8 cellular contexts compared by ENCODE assay signal in the genomic region with DNA sequence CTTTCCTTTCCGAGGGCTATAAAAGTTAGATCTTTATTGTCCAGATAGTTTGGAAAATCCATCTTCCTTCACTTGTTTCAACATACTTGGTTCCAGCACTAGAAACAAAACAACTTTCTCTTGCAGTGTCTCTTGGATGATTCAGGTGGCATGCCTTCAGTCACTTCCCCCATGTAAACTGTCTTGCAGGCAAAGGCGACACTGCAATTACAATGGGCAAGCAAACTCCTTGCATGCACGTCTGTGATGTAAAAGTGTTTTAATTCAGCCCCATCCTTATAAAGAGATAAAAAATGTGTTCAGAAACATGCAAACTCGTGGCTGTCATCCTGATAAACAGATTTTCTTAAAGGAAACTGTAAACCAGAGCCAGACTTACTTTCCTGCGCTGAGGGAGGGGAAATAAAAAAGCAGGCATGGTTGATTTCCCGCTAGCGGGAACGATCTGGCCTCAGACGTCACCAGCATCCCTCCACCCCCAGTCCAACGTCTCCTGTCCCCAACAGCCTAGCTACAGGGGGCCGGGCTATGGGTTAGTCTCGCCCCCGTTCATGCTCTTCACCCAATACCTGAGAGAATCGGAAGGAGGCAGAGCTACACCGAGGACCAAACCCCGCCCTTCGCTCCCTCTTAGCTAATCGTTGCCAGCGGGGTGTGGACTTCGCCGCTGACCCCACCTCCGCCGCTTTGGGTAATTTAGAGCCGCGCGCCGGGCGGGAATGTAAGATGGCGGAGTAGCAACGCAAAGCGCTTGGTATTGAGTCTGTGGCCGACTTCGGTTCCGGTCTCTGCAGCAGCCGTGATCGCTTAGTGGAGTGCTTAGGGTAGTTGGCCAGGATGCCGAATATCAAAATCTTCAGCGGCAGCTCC. TPM values are rescaled to one million over a fixed set of nuclear protein-coding genes. Genes with fewer than 3 reads are reported as not detected.
DNase-seq lines count a peak whose midpoint lies in the region; ATAC-seq and TF ChIP-seq lines count a peak whose summit lies in the region.

Gene PRPS1 (plus strand): TSS at position 719 of the 870 bp plus-strand sequence. CDS start 119 bp downstream, at position 838.

- no peaks in the 10 kb centered on the region for H3K27me3 ChIP-seq in H7 (ENCODE audit: control insufficient read depth, insufficient read depth, low read length)

- peaks cover 21% of the 10 kb centered on the region for H3K4me1 Mint-ChIP-seq in nephron progenitor cell
- H3K4me1 Mint-ChIP-seq in stimulated activated naive CD8-positive, alpha-beta T cell treated with anti-CD3 and anti-CD28 coated beads, Interleukin-15, amount 100 ng/mL, for 72 hours, result peaks cover 23% of the 10 kb centered on the region

- peak; percentile 99 for DNase-seq in ELF-1 (ENCODE audit: low read depth, low spot score)
- peak; percentile 96 for DNase-seq in H7
- peak; percentile 98 for DNase-seq in M059J (ENCODE audit: low read depth)
- peak; percentile 91 to 94 for DNase-seq in SHP77 (lab: John Stamatoyannopoulos, UW)
- DNase-seq in activated effector memory CD4-positive, alpha-beta T cell treated with Interleukin-2 at 50 U/mL for 16 hours, result peak; percentile 83
- DNase-seq in fibroblast of the aortic adventitia (ENCODE audit: low read depth), result peak; percentile 92
- DNase-seq in nephron progenitor cell, result peak; percentile 89
- peak; percentile 78 to 89 for DNase-seq in stimulated activated naive CD8-positive, alpha-beta T cell treated with anti-CD3 and anti-CD28 coated beads, Interleukin-15, amount 100 ng/mL, for 72 hours

- no peak for TF ChIP-seq CTCF in fibroblast of the aortic adventitia (IDR thresholded peaks at IDR 0.05; ENCODE audit: insufficient read depth, low read length)
- TF ChIP-seq CTCF in nephron progenitor cell (IDR thresholded peaks at IDR 0.05), result no peak

- peak; percentile 99 for ATAC-seq in stimulated activated naive CD8-positive, alpha-beta T cell treated with anti-CD3 and anti-CD28 coated beads, Interleukin-15, amount 100 ng/mL, for 72 hours

- peak within 1 kb of the TSS; percentile 97 for H3K27ac Mint-ChIP-seq in nephron progenitor cell
- H3K27ac Mint-ChIP-seq in stimulated activated naive CD8-positive, alpha-beta T cell treated with anti-CD3 and anti-CD28 coated beads, Interleukin-15, amount 100 ng/mL, for 72 hours, result peak within 1 kb of the TSS; percentile 94 to 96

- H3K4me3 ChIP-seq in H7 (ENCODE audit: insufficient read depth, low read depth, low read length) (peak within 1 kb of the TSS; percentile 81), fibroblast of the aortic adventitia (ENCODE audit: low read depth, low read length) (peak within 1 kb of the TSS; percentile 77)

- H3K9me3 Mint-ChIP-seq in nephron progenitor cell, result peaks cover 61% of the 10 kb centered on the region
- H3K9me3 Mint-ChIP-seq in stimulated activated naive CD8-positive, alpha-beta T cell treated with anti-CD3 and anti-CD28 coated beads, Interleukin-15, amount 100 ng/mL, for 72 hours, result no peaks in the 10 kb centered on the region

- H3K4me3 Mint-ChIP-seq in nephron progenitor cell, result peak within 1 kb of the TSS; percentile 98
- peak within 1 kb of the TSS; percentile 86 for H3K4me3 Mint-ChIP-seq in stimulated activated naive CD8-positive, alpha-beta T cell treated with anti-CD3 and anti-CD28 coated beads, Interleukin-15, amount 100 ng/mL, for 72 hours

- H3K27me3 Mint-ChIP-seq in nephron progenitor cell (ENCODE audit: low read depth, poor library complexity), result no peaks in the 10 kb centered on the region
- no peaks in the 10 kb centered on the region for H3K27me3 Mint-ChIP-seq in stimulated activated naive CD8-positive, alpha-beta T cell treated with anti-CD3 and anti-CD28 coated beads, Interleukin-15, amount 100 ng/mL, for 72 hours

- no peaks in the 10 kb centered on the region for H3K36me3 ChIP-seq in H7 (replicated peaks; ENCODE audit: control insufficient read depth, insufficient read depth, low read length)

- H3K36me3 Mint-ChIP-seq in nephron progenitor cell (ENCODE audit: low read depth), result peaks cover 17% of the 10 kb centered on the region

RNA-seq across cellular contexts. Expression of gene PRPS1, which starts in this region (rescaled TPM):
- 231 and 248 TPM in 2 replicates for total RNA-seq in H7 (2014; rRNA removed; shearing (Covaris generic))
- 159 and 164 TPM in 2 replicates for total RNA-seq in M059J (2014; rRNA removed; shearing (Covaris generic))
- 37.9 and 60.9 TPM in 2 replicates for total RNA-seq in fibroblast of the aortic adventitia (ENCODE audit: low replicate concordance)

Comparison
In these comparisons a context has a peak if more than half of its experiments do, and no peak if none do; other contexts are left out.
1. Peak in every context shown above with its lines: DNase-seq, ATAC-seq and H3K4me3 ChIP-seq.